Comparison of ENCODE assay signal across 24 cellular contexts in genomic region chr9:101409079-101409477, GRCh38. TPM values are rescaled to one million over a fixed set of nuclear protein-coding genes. Genes with fewer than 3 reads are reported as not detected.
DNase-seq lines count a peak whose midpoint lies in the region; ATAC-seq, FAIRE-seq and TF ChIP-seq lines count a peak whose summit lies in the region.
"Had no signal": no experiment of that assay in that cellular context is flagged by ENCODE, and none has a peak within 500 bp of the region (broad histone marks: within the 10 kb centered on the region; RNA-seq: fewer than 3 reads in every experiment).

No MANE protein-coding gene starts in this region.

- peaks cover 0 to 1% (median 0%) of the 10 kb centered on the region in 3 donors for H3K4me1 Mint-ChIP-seq in CD8-positive, alpha-beta memory T cell
- H3K4me1 Mint-ChIP-seq in naive thymus-derived CD4-positive, alpha-beta T cell = peaks cover 0 to 6% (median 0%) of the 10 kb centered on the region in 7 donors
- no peaks in the 10 kb centered on the region for H3K4me1 Mint-ChIP-seq in CD4-positive, alpha-beta T cell (ENCODE audit: low read depth)
- H3K4me1 Mint-ChIP-seq: H9 had no signal

- no TSS peak for BruUV-seq in K562 (replicated peaks; lab: Mats Ljungman, UMichigan)

- no peak overlapping the region for H4K8ac ChIP-seq in mesenchymal stem cell (ENCODE audit: low read length)

- H3K79me1 ChIP-seq in mesenchymal stem cell (replicated peaks; ENCODE audit: low read length, poor library complexity, severe bottlenecking) = peaks cover 1% of the 10 kb centered on the region

- H4K91ac ChIP-seq in mesenchymal stem cell (ENCODE audit: low read length) = no peak overlapping the region

- H3K9me3 Mint-ChIP-seq in CD8-positive, alpha-beta memory T cell = peaks cover 57 to 91% (median 83%) of the 10 kb centered on the region in 5 donors
- H3K9me3 Mint-ChIP-seq in naive thymus-derived CD4-positive, alpha-beta T cell = peaks cover 12 to 97% (median 67%) of the 10 kb centered on the region in 11 donors
- H3K9me3 Mint-ChIP-seq in CD4-positive, alpha-beta T cell = peaks cover 39% of the 10 kb centered on the region

- no peak for DNase-seq in CD8-positive, alpha-beta memory T cell
- peak; percentile 30 for DNase-seq in GM23248
- DNase-seq in K562 (ENCODE audit: extremely low read depth in 1 of 4, low spot score in 3 of 4) = no peak
- peak; percentile 4 for DNase-seq in mesenchymal stem cell
- no peak for DNase-seq in naive thymus-derived CD4-positive, alpha-beta T cell
- DNase-seq in hepatic stellate cell (ENCODE audit: low spot score) = no peak
- DNase-seq in CD4-positive, alpha-beta T cell = no peak
- DNase-seq: activated CD4-positive, alpha-beta T cell treated with anti-CD3 and anti-CD28 coated beads for 4 hours; adrenal gland; C1 segment of cervical spinal cord; effector CD4-positive, alpha-beta T cell; H9; heart right ventricle; mammary epithelial cell; NCI-H2081 treated with DMSO at 0.1 percent for 48 hours; NCI-H526 treated with DMSO at 0.1 percent for 48 hours; stimulated activated CD4-positive, alpha-beta T cell treated with anti-CD3 and anti-CD28 coated beads, Interleukin-4, amount 100 ng/mL, for 4 hours; substantia nigra had no signal

- H2BK15ac ChIP-seq in mesenchymal stem cell (ENCODE audit: low read depth, poor library complexity, severe bottlenecking) = no peak overlapping the region

- no peak overlapping the region for H2AK5ac ChIP-seq in mesenchymal stem cell (ENCODE audit: low read length, severe bottlenecking)

- H3K4me3 ChIP-seq in CD8-positive, alpha-beta memory T cell (ENCODE audit: low read length) = peak overlapping the region; percentile 9
- H3K4me3 ChIP-seq in GM23248 = no peak overlapping the region
- H3K4me3 ChIP-seq in K562 = no peak overlapping the region
- peak overlapping the region in 1 of 2 experiments; percentile 61 for H3K4me3 ChIP-seq in mesenchymal stem cell (ENCODE audit: insufficient read depth in 1 of 2, low read depth in 1 of 2, low read length in 2 of 2)
- no peak overlapping the region for H3K4me3 ChIP-seq in naive thymus-derived CD4-positive, alpha-beta T cell (ENCODE audit: low read length)
- H3K4me3 ChIP-seq: heart right ventricle, prostate gland, vagina had no signal

- no peak overlapping the region for H3K18ac ChIP-seq in mesenchymal stem cell (ENCODE audit: low read depth in 1 of 2, low read length in 2 of 2)

- no peak for FAIRE-seq in K562 (lab: Jason Lieb, UNC)
- FAIRE-seq: islet of Langerhans, RCC 7860 had no signal

- H3K79me2 ChIP-seq in GM23248 (ENCODE audit: insufficient read depth) (0 out of 2 replicates have a peak, but pooled peaks cover 13% of the 10 kb centered on the region), K562 (ENCODE audit: control insufficient read depth, insufficient read depth, low read length) (no peaks in the 10 kb centered on the region; the same call in 2 of the 3 replicates)

- no peaks in the 10 kb centered on the region for H3K9me2 ChIP-seq in GM23248 (ENCODE audit: insufficient read depth)

- in situ Hi-C loops in GM23248 (cut with MboI) (no loop called here), K562 (cut with MboI) (no loop called here)

- H3K9me1 ChIP-seq in K562 (ENCODE audit: control insufficient read depth, insufficient read depth, low read length) = no peaks in the 10 kb centered on the region

- no peak overlapping the region for H3K4ac ChIP-seq in mesenchymal stem cell (ENCODE audit: low read depth in 1 of 2, low read length in 2 of 2)

- no peak for TF ChIP-seq RAD21 in K562 (CRISPR knock-in tag; conservative IDR thresholded peaks at IDR 0.05 in 1 of 2, IDR thresholded peaks at IDR 0.05 in 1 of 2)

- no peak overlapping the region for H2BK12ac ChIP-seq in mesenchymal stem cell (ENCODE audit: low read length in 2 of 2)

- H2BK5ac ChIP-seq in mesenchymal stem cell (ENCODE audit: low read depth, low read length, poor library complexity, severe bottlenecking) = no peak overlapping the region

- H3K4me2 ChIP-seq in GM23248 (ENCODE audit: unreplicated experiment) (no peak overlapping the region), K562 (ENCODE audit: insufficient read depth, low read length) (no peak overlapping the region), mesenchymal stem cell (ENCODE audit: low read length, poor library complexity, severe bottlenecking) (no peak overlapping the region)
- H3K4me2 ChIP-seq: smooth muscle cell had no signal

- ATAC-seq in K562 = no peak
- ATAC-seq in naive thymus-derived CD4-positive, alpha-beta T cell = no peak
- no peak for ATAC-seq in CD4-positive, alpha-beta T cell (ENCODE audit: poor library complexity)

- H3K36me3 ChIP-seq in CD8-positive, alpha-beta memory T cell (ENCODE audit: insufficient read depth, low read length) = peaks cover 41% of the 10 kb centered on the region
- H3K36me3 ChIP-seq in GM23248 (ENCODE audit: low read depth) = peaks cover 65% of the 10 kb centered on the region
- peaks cover 49% of the 10 kb centered on the region for H3K36me3 ChIP-seq in K562 (ENCODE audit: control insufficient read depth, insufficient read depth, low read length)
- H3K36me3 ChIP-seq in mesenchymal stem cell (ENCODE audit: control insufficient read depth in 1 of 2, insufficient read depth in 2 of 2, low read depth in 1 of 2, low read length in 2 of 2) = peaks cover 19 to 61% of the 10 kb centered on the region in 2 experiments
- H3K36me3 ChIP-seq in naive thymus-derived CD4-positive, alpha-beta T cell (ENCODE audit: control insufficient read depth in 2 of 3, insufficient read depth in 3 of 3, low read length in 3 of 3) = peaks cover 20 to 49% (median 27%) of the 10 kb centered on the region in 3 experiments

- no peak overlapping the region for H3K4me3 Mint-ChIP-seq in CD8-positive, alpha-beta memory T cell
- no peak overlapping the region for H3K4me3 Mint-ChIP-seq in naive thymus-derived CD4-positive, alpha-beta T cell
- no peak overlapping the region for H3K4me3 Mint-ChIP-seq in CD4-positive, alpha-beta T cell
- H3K4me3 Mint-ChIP-seq: H9 had no signal

- H3K27ac Mint-ChIP-seq in CD8-positive, alpha-beta memory T cell = no peak overlapping the region
- H3K27ac Mint-ChIP-seq in naive thymus-derived CD4-positive, alpha-beta T cell = no peak overlapping the region
- no peak overlapping the region for H3K27ac Mint-ChIP-seq in CD4-positive, alpha-beta T cell
- H3K27ac Mint-ChIP-seq: H9 had no signal

- CTCF ChIA-PET in CD8-positive, alpha-beta memory T cell (lab: Charles Lee) = interaction anchor here (1.0 kb wide), 1 partner anchor 11 kb away, joined by 3 read pairs; the partner anchor contains the start of genes MRPL50 and ZNF189
- CTCF ChIA-PET in K562 (lab: Yijun Ruan, JAX; ENCODE audit: low intra/inter-chr PET ratio) = no interaction called here
- CTCF ChIA-PET in naive thymus-derived CD4-positive, alpha-beta T cell (lab: Charles Lee) = no interaction called here
- CTCF ChIA-PET in CD4-positive, alpha-beta T cell (lab: Charles Lee) = no interaction called here

- intact Hi-C loops in K562 (cut with micrococcal nuclease) = no loop called here
- intact Hi-C loops in naive thymus-derived CD4-positive, alpha-beta T cell (cut with micrococcal nuclease) = no loop called here
- intact Hi-C loops in CD4-positive, alpha-beta T cell (cut with DNase I, micrococcal nuclease) = loop anchor here in 1 of 2 experiments (10.0 kb wide), 2 partner anchors 814 to 1584 kb away; partner anchors contain the start of gene NR4A3

- no peak for TF ChIP-seq EP300 in K562 (IDR thresholded peaks at IDR 0.05; ENCODE audit: low read length)

- H3K36me3 Mint-ChIP-seq in CD8-positive, alpha-beta memory T cell = peaks cover 50 to 84% (median 73%) of the 10 kb centered on the region in 3 donors
- peaks cover 56 to 80% (median 74%) of the 10 kb centered on the region in 5 donors for H3K36me3 Mint-ChIP-seq in naive thymus-derived CD4-positive, alpha-beta T cell
- peaks cover 96% of the 10 kb centered on the region for H3K36me3 Mint-ChIP-seq in CD4-positive, alpha-beta T cell (ENCODE audit: low read depth)

- TF ChIP-seq CTCF in K562 (IDR thresholded peaks at IDR 0.05 in 2 of 3, conservative IDR thresholded peaks at IDR 0.05 in 1 of 3; ENCODE audit: insufficient read depth in 2 of 3, low read depth in 1 of 3, low read length in 3 of 3) = no peak
- TF ChIP-seq CTCF in CD4-positive, alpha-beta T cell (IDR thresholded peaks at IDR 0.05) = no peak

- H3K4me1 ChIP-seq in CD8-positive, alpha-beta memory T cell (ENCODE audit: insufficient read depth, low read length) = no peaks in the 10 kb centered on the region
- no peaks in the 10 kb centered on the region for H3K4me1 ChIP-seq in GM23248 (ENCODE audit: insufficient read depth)
- no peaks in the 10 kb centered on the region for H3K4me1 ChIP-seq in K562 (replicated peaks in 1 of 2; ENCODE audit: control insufficient read depth in 2 of 2, insufficient read depth in 2 of 2, low read length in 2 of 2)
- H3K4me1 ChIP-seq in mesenchymal stem cell (ENCODE audit: control insufficient read depth, insufficient read depth, low read depth, low read length) = no peaks in the 10 kb centered on the region
- no peaks in the 10 kb centered on the region for H3K4me1 ChIP-seq in naive thymus-derived CD4-positive, alpha-beta T cell (ENCODE audit: control insufficient read depth in 2 of 2, insufficient read depth in 2 of 2, low read length in 2 of 2)
- H3K4me1 ChIP-seq: adrenal gland, heart right ventricle, prostate gland, vagina had no signal

- no peaks in the 10 kb centered on the region for H3K27me3 Mint-ChIP-seq in CD8-positive, alpha-beta memory T cell
- H3K27me3 Mint-ChIP-seq in naive thymus-derived CD4-positive, alpha-beta T cell = no peaks in the 10 kb centered on the region
- no peaks in the 10 kb centered on the region for H3K27me3 Mint-ChIP-seq in CD4-positive, alpha-beta T cell

- peaks cover 55% of the 10 kb centered on the region for H3K9me3 ChIP-seq in CD8-positive, alpha-beta memory T cell (ENCODE audit: low read length)
- H3K9me3 ChIP-seq in GM23248 (ENCODE audit: low read depth) (peaks cover 20% of the 10 kb centered on the region), K562 (replicated peaks; ENCODE audit: control insufficient read depth, insufficient read depth, low read depth, low read length) (peaks cover 47% of the 10 kb centered on the region), mesenchymal stem cell (ENCODE audit: control insufficient read depth, low read length) (peaks cover 95% of the 10 kb centered on the region)
- H3K9me3 ChIP-seq in naive thymus-derived CD4-positive, alpha-beta T cell (ENCODE audit: control insufficient read depth in 2 of 3, low read length in 3 of 3) = peaks cover 28 to 70% (median 34%) of the 10 kb centered on the region in 3 experiments
- peaks cover 80% of the 10 kb centered on the region for H3K9me3 ChIP-seq in CD4-positive, alpha-beta T cell (ENCODE audit: control insufficient read depth, low read length)
- H3K9me3 ChIP-seq: prostate gland had no signal

- H3K23ac ChIP-seq in mesenchymal stem cell (ENCODE audit: low read length in 2 of 2) = no peak overlapping the region

- no peak overlapping the region for H2BK120ac ChIP-seq in mesenchymal stem cell (ENCODE audit: low read depth, low read length)

- POLR2A ChIA-PET in CD8-positive, alpha-beta memory T cell (lab: Charles Lee) = no interaction called here
- POLR2A ChIA-PET in K562 (lab: Yijun Ruan, JAX) = interaction anchor here (0.6 to 1.3 kb wide), 3 partner anchors 10 to 29 kb away, joined by 3 to 5 read pairs (median 3); partner anchors contain the start of genes MRPL50 and ZNF189
- POLR2A ChIA-PET in naive thymus-derived CD4-positive, alpha-beta T cell (lab: Charles Lee) = no interaction called here
- POLR2A ChIA-PET in CD4-positive, alpha-beta T cell (lab: Charles Lee) = no interaction called here

- H4K20me1 ChIP-seq in GM23248 (ENCODE audit: insufficient read depth) (no peaks in the 10 kb centered on the region), K562 (replicated peaks; ENCODE audit: control insufficient read depth, insufficient read depth, low read length) (no peaks in the 10 kb centered on the region)

- no peak for TF ChIP-seq POLR2A in K562 (conservative IDR thresholded peaks at IDR 0.05)

- 98% methylated on average over 4 of the region's 4 CpGs for WGBS in GM23248 (ENCODE audit: low coverage in 1 of 2, low lambda C conversion rate in 2 of 2, missing lambda C conversion rate in 2 of 2), 2 experiments
- WGBS in K562 (ENCODE audit: insufficient coverage, low coverage, missing lambda C conversion rate) = 93% methylated on average over 4 of the region's 4 CpGs
- WGBS in mesenchymal stem cell = 96% methylated on average over 4 of the region's 4 CpGs

- no peak overlapping the region for H3K14ac ChIP-seq in mesenchymal stem cell (ENCODE audit: low read length in 2 of 2)

- H3K27ac ChIP-seq in CD8-positive, alpha-beta memory T cell (ENCODE audit: low read depth, low read length) = no peak overlapping the region
- H3K27ac ChIP-seq in GM23248 = no peak overlapping the region
- no peak overlapping the region for H3K27ac ChIP-seq in K562 (ENCODE audit: extremely low read depth, low read depth, low read length)
- H3K27ac ChIP-seq in mesenchymal stem cell (ENCODE audit: low read length, poor library complexity, severe bottlenecking) = no peak overlapping the region
- H3K27ac ChIP-seq in naive thymus-derived CD4-positive, alpha-beta T cell (ENCODE audit: low read depth, low read length) = no peak overlapping the region
- no peak overlapping the region for H3K27ac ChIP-seq in CD4-positive, alpha-beta T cell (ENCODE audit: low read depth, low read length)
- H3K27ac ChIP-seq: adrenal gland, heart right ventricle, prostate gland, vagina had no signal

- no peak overlapping the region for H2AFZ ChIP-seq in GM23248
- H2AFZ ChIP-seq in K562 (ENCODE audit: low read depth, low read length) = no peak overlapping the region
- H2AFZ ChIP-seq in mesenchymal stem cell (ENCODE audit: low read depth, low read length) = no peak overlapping the region

- H3K9ac ChIP-seq in GM23248 (no peak overlapping the region), K562 (ENCODE audit: insufficient read depth in 1 of 2, low read depth in 2 of 2, low read length in 2 of 2) (no peak overlapping the region), mesenchymal stem cell (ENCODE audit: low read length) (no peak overlapping the region)

- no peaks in the 10 kb centered on the region for H3K27me3 ChIP-seq in CD8-positive, alpha-beta memory T cell (ENCODE audit: insufficient read depth, low read length, poor library complexity, severe bottlenecking)
- H3K27me3 ChIP-seq in GM23248 (replicated peaks; ENCODE audit: insufficient read depth) = no peaks in the 10 kb centered on the region
- H3K27me3 ChIP-seq in K562 (ENCODE audit: control insufficient read depth in 2 of 2, insufficient read depth in 2 of 2, low read length in 2 of 2) = no peaks in the 10 kb centered on the region
- no peaks in the 10 kb centered on the region for H3K27me3 ChIP-seq in mesenchymal stem cell (ENCODE audit: control insufficient read depth in 1 of 2, insufficient read depth in 1 of 2, low read length in 2 of 2)
- H3K27me3 ChIP-seq in naive thymus-derived CD4-positive, alpha-beta T cell (ENCODE audit: control insufficient read depth in 2 of 2, insufficient read depth in 2 of 2, low read length in 2 of 2) = no peaks in the 10 kb centered on the region
- H3K27me3 ChIP-seq in CD4-positive, alpha-beta T cell (ENCODE audit: control insufficient read depth, insufficient read depth, low read length) = no peaks in the 10 kb centered on the region
- H3K27me3 ChIP-seq: adrenal gland, heart right ventricle, vagina had no signal

- no peaks in the 10 kb centered on the region; the same call in 1 of the 2 replicates for H3F3A ChIP-seq in GM23248 (ENCODE audit: insufficient read depth)

RNA-seq across cellular contexts. Expression of gene ZNF189, which starts 10.4 kb away (rescaled TPM):
- total RNA-seq in CD8-positive, alpha-beta memory T cell = 1 to 10 TPM; 9.7 to 9.9 TPM
- 2.9 TPM for polyA plus RNA-seq in CD8-positive, alpha-beta memory T cell
- total RNA-seq in GM23248 (2014; rRNA removed; shearing (Covaris generic)) = 10.2 and 16.6 TPM in 2 replicates
- 7.0 and 7.1 TPM in 2 replicates for polyA plus RNA-seq in GM23248 (2016; fragmentation: Nextera tagmentation; extraction: Ambion mirVana)
- 6.8 and 22.2 TPM in 2 replicates for total RNA-seq in K562 (2011; cell fraction: chromatin; rRNA removed; ENCODE audit: low replicate concordance)
- 4.7 and 6.1 TPM in 2 replicates for total RNA-seq in K562 (2011; cell fraction: nucleolus; rRNA removed)
- 7.3 and 9.5 TPM in 2 replicates for total RNA-seq in K562 (2011; cell fraction: nucleoplasm; rRNA removed)
- total RNA-seq in K562 (2014; rRNA removed) = 6.1 and 6.3 TPM in 2 replicates
- 12.8 and 13.7 TPM in 2 replicates for total RNA-seq in K562 (2014; rRNA removed; fragmentation: Illumina TruSeq; extraction: Trizol)
- 15.3 and 15.6 TPM in 2 replicates for total RNA-seq in K562 (2015; rRNA removed; fragmentation: Illumina TruSeq; extraction: Trizol)
- 7.4 and 8.5 TPM in 2 replicates for total RNA-seq in K562 (2021)
- 4.7 and 6.0 TPM in 2 replicates for polyA plus RNA-seq in K562 (2011; rRNA removed)
- 0.76 and 2.4 TPM in 2 replicates for polyA plus RNA-seq in K562 (2011; cell fraction: cytosol; rRNA removed)
- 5.0 and 5.7 TPM in 2 replicates for polyA plus RNA-seq in K562 (2011; cell fraction: nucleus; rRNA removed)
- 5.9 and 7.2 TPM in 2 replicates for polyA plus RNA-seq in K562 (2012)
- 9.0 and 10.7 TPM in 2 replicates for polyA plus RNA-seq in K562 (2014; fragmentation: Illumina TruSeq; extraction: Trizol)
- polyA plus RNA-seq in K562 (2014; fragmentation: Nextera tagmentation; extraction: Ambion mirVana) = 1 to 10 TPM; 2.4 to 3.5 TPM
- polyA plus RNA-seq in K562 (2014; rRNA removed) = 6.4 TPM in 2 replicates
- polyA minus RNA-seq in K562 (2011; rRNA and poly(A)+ RNA removed) = 10.9 and 16.2 TPM in 2 replicates
- polyA minus RNA-seq in K562 (2011; cell fraction: cytosol; rRNA and poly(A)+ RNA removed) = 2.3 and 3.6 TPM in 2 replicates
- polyA minus RNA-seq in K562 (2011; cell fraction: nucleus; rRNA and poly(A)+ RNA removed) = 9.2 and 19.4 TPM in 2 replicates
- polyA plus RNA-seq in mesenchymal stem cell (2013, experiment 1 of 2) = 5.5 TPM
- polyA plus RNA-seq in mesenchymal stem cell (2013, experiment 2 of 2) = 5.8 TPM
- total RNA-seq in naive thymus-derived CD4-positive, alpha-beta T cell = 10 to 100 TPM in 3 of 5 experiments, 1 to 10 TPM in 2; 8.5 to 25.0 (median 14.5) TPM
- 1 to 10 TPM; 3.1 to 3.5 TPM for polyA plus RNA-seq in naive thymus-derived CD4-positive, alpha-beta T cell
- 1 to 10 TPM; 5.0 to 5.3 TPM for total RNA-seq in CD4-positive, alpha-beta T cell

RNA-seq across cellular contexts. Expression of gene MRPL50, which starts 10.7 kb away (rescaled TPM):
- total RNA-seq in CD8-positive, alpha-beta memory T cell = 10 to 100 TPM; 16.2 to 16.4 TPM
- polyA plus RNA-seq in CD8-positive, alpha-beta memory T cell = 13.0 TPM
- 5.8 and 11.5 TPM in 2 replicates for total RNA-seq in GM23248 (2014; rRNA removed; shearing (Covaris generic))
- polyA plus RNA-seq in GM23248 (2016; fragmentation: Nextera tagmentation; extraction: Ambion mirVana) (18.0 and 19.3 TPM in 2 replicates), K562 (2011; rRNA removed) (34.4 and 46.7 TPM in 2 replicates), K562 (2014; fragmentation: Illumina TruSeq; extraction: Trizol) (31.9 and 36.9 TPM in 2 replicates), K562 (2014; fragmentation: Nextera tagmentation; extraction: Ambion mirVana) (100 to 1,000 TPM in 1 of 2 experiments, 10 to 100 TPM in 1; 80.1 to 107 TPM), K562 (2014; rRNA removed) (20.4 and 26.8 TPM in 2 replicates)
- total RNA-seq in K562 (2011; cell fraction: chromatin; rRNA removed; ENCODE audit: low replicate concordance) = 5.5 and 17.9 TPM in 2 replicates
- total RNA-seq in K562 (2011; cell fraction: nucleolus; rRNA removed) = 3.6 and 3.8 TPM in 2 replicates
- total RNA-seq in K562 (2011; cell fraction: nucleoplasm; rRNA removed) = 13.2 and 25.3 TPM in 2 replicates
- total RNA-seq in K562 (2014; rRNA removed) (17.5 and 21.8 TPM in 2 replicates), K562 (2014; rRNA removed; fragmentation: Illumina TruSeq; extraction: Trizol) (37.5 and 42.5 TPM in 2 replicates), K562 (2015; rRNA removed; fragmentation: Illumina TruSeq; extraction: Trizol) (34.0 and 37.4 TPM in 2 replicates), K562 (2021) (19.7 and 21.9 TPM in 2 replicates)
- polyA plus RNA-seq in K562 (2011; cell fraction: cytosol; rRNA removed) = 7.0 and 16.5 TPM in 2 replicates
- 13.0 and 22.6 TPM in 2 replicates for polyA plus RNA-seq in K562 (2011; cell fraction: nucleus; rRNA removed)
- 10.1 and 18.7 TPM in 2 replicates for polyA plus RNA-seq in K562 (2012)
- polyA minus RNA-seq in K562 (2011; rRNA and poly(A)+ RNA removed) = 11.0 and 14.4 TPM in 2 replicates
- polyA minus RNA-seq in K562 (2011; cell fraction: cytosol; rRNA and poly(A)+ RNA removed) = 3.0 and 3.5 TPM in 2 replicates
- 9.3 and 20.3 TPM in 2 replicates for polyA minus RNA-seq in K562 (2011; cell fraction: nucleus; rRNA and poly(A)+ RNA removed)
- polyA plus RNA-seq in mesenchymal stem cell (2013, experiment 1 of 2) = 10.3 TPM
- 10.9 TPM for polyA plus RNA-seq in mesenchymal stem cell (2013, experiment 2 of 2)
- total RNA-seq in naive thymus-derived CD4-positive, alpha-beta T cell = 10 to 100 TPM in 3 of 5 experiments, 1 to 10 TPM in 2; 6.5 to 23.8 (median 11.5) TPM
- polyA plus RNA-seq in naive thymus-derived CD4-positive, alpha-beta T cell = 10 to 100 TPM; 14.9 to 20.3 TPM
- 1 to 10 TPM; 5.9 to 6.1 TPM for total RNA-seq in CD4-positive, alpha-beta T cell

RNA-seq across cellular contexts. Expression of gene BAAT, which starts 24.3 kb away (rescaled TPM):
- not detected for total RNA-seq in CD8-positive, alpha-beta memory T cell
- polyA plus RNA-seq in CD8-positive, alpha-beta memory T cell = 0.12 TPM
- total RNA-seq in GM23248 (2014; rRNA removed; shearing (Covaris generic)) = not detected in 2 replicates
- polyA plus RNA-seq in GM23248 (2016; fragmentation: Nextera tagmentation; extraction: Ambion mirVana) = 0.19 TPM in 1 of 2 replicates, not detected in the other
- total RNA-seq in K562 (2011; cell fraction: chromatin; rRNA removed; ENCODE audit: low replicate concordance) = 0.32 and 0.49 TPM in 2 replicates
- 0.17 and 0.39 TPM in 2 replicates for total RNA-seq in K562 (2011; cell fraction: nucleolus; rRNA removed)
- 0.22 and 0.46 TPM in 2 replicates for total RNA-seq in K562 (2011; cell fraction: nucleoplasm; rRNA removed)
- total RNA-seq in K562 (2014; rRNA removed) = 0.24 and 0.32 TPM in 2 replicates
- total RNA-seq in K562 (2014; rRNA removed; fragmentation: Illumina TruSeq; extraction: Trizol) = 0.26 and 0.40 TPM in 2 replicates
- 0.25 and 0.26 TPM in 2 replicates for total RNA-seq in K562 (2015; rRNA removed; fragmentation: Illumina TruSeq; extraction: Trizol)
- total RNA-seq in K562 (2021) = 0.27 and 0.36 TPM in 2 replicates
- polyA plus RNA-seq in K562 (2011; rRNA removed) = 0.17 and 0.23 TPM in 2 replicates
- 0.04 and 0.22 TPM in 2 replicates for polyA plus RNA-seq in K562 (2011; cell fraction: cytosol; rRNA removed)
- 0.28 and 0.67 TPM in 2 replicates for polyA plus RNA-seq in K562 (2011; cell fraction: nucleus; rRNA removed)
- polyA plus RNA-seq in K562 (2012) = 0.15 and 0.16 TPM in 2 replicates
- polyA plus RNA-seq in K562 (2014; fragmentation: Illumina TruSeq; extraction: Trizol) = 0.25 and 0.33 TPM in 2 replicates
- polyA plus RNA-seq in K562 (2014; fragmentation: Nextera tagmentation; extraction: Ambion mirVana) = under 1 TPM; 0.53 to 0.76 TPM
- polyA plus RNA-seq in K562 (2014; rRNA removed) = 0.28 and 0.88 TPM in 2 replicates
- polyA minus RNA-seq in K562 (2011; rRNA and poly(A)+ RNA removed) = 0.14 and 0.15 TPM in 2 replicates
- polyA minus RNA-seq in K562 (2011; cell fraction: cytosol; rRNA and poly(A)+ RNA removed) = not detected in 2 replicates
- polyA minus RNA-seq in K562 (2011; cell fraction: nucleus; rRNA and poly(A)+ RNA removed) = 0.13 and 0.22 TPM in 2 replicates
- polyA plus RNA-seq in mesenchymal stem cell (2013, experiment 1 of 2) = 0.03 TPM
- 0.01 TPM for polyA plus RNA-seq in mesenchymal stem cell (2013, experiment 2 of 2)
- under 1 TPM in 1 of 5 experiments, not detected in 4; 0.07 TPM for total RNA-seq in naive thymus-derived CD4-positive, alpha-beta T cell
- not detected for polyA plus RNA-seq in naive thymus-derived CD4-positive, alpha-beta T cell
- total RNA-seq in CD4-positive, alpha-beta T cell = not detected
- total RNA-seq: prostate gland, smooth muscle cell, vagina had no signal
- polyA plus RNA-seq: smooth muscle cell had no signal

RNA-seq across cellular contexts. Expression of gene ALDOB, which starts 26.5 kb away (rescaled TPM):
- total RNA-seq in CD8-positive, alpha-beta memory T cell = not detected
- polyA plus RNA-seq in CD8-positive, alpha-beta memory T cell = not detected
- total RNA-seq in GM23248 (2014; rRNA removed; shearing (Covaris generic)) = not detected in 2 replicates
- polyA plus RNA-seq in GM23248 (2016; fragmentation: Nextera tagmentation; extraction: Ambion mirVana) (0.08 TPM in 1 of 2 replicates, not detected in the other), K562 (2011; rRNA removed) (not detected in 2 replicates), K562 (2014; fragmentation: Illumina TruSeq; extraction: Trizol) (not detected in 2 replicates), K562 (2014; fragmentation: Nextera tagmentation; extraction: Ambion mirVana) (not detected), K562 (2014; rRNA removed) (not detected in 2 replicates)
- not detected in 2 replicates for total RNA-seq in K562 (2011; cell fraction: chromatin; rRNA removed; ENCODE audit: low replicate concordance)
- total RNA-seq in K562 (2011; cell fraction: nucleolus; rRNA removed) = not detected in 2 replicates
- total RNA-seq in K562 (2011; cell fraction: nucleoplasm; rRNA removed) = not detected in 2 replicates
- total RNA-seq in K562 (2014; rRNA removed) (not detected in 2 replicates), K562 (2014; rRNA removed; fragmentation: Illumina TruSeq; extraction: Trizol) (not detected in 2 replicates), K562 (2015; rRNA removed; fragmentation: Illumina TruSeq; extraction: Trizol) (not detected in 2 replicates), K562 (2021) (0.78 and 0.80 TPM in 2 replicates)
- polyA plus RNA-seq in K562 (2011; cell fraction: cytosol; rRNA removed) = not detected in 2 replicates
- polyA plus RNA-seq in K562 (2011; cell fraction: nucleus; rRNA removed) = 0.10 TPM in 1 of 2 replicates, not detected in the other
- 0.06 TPM in 1 of 2 replicates, not detected in the other for polyA plus RNA-seq in K562 (2012)
- not detected in 2 replicates for polyA minus RNA-seq in K562 (2011; rRNA and poly(A)+ RNA removed)
- polyA minus RNA-seq in K562 (2011; cell fraction: cytosol; rRNA and poly(A)+ RNA removed) = not detected in 2 replicates
- polyA minus RNA-seq in K562 (2011; cell fraction: nucleus; rRNA and poly(A)+ RNA removed) = not detected in 2 replicates
- not detected for polyA plus RNA-seq in mesenchymal stem cell (2013, experiment 1 of 2)
- 0.03 TPM for polyA plus RNA-seq in mesenchymal stem cell (2013, experiment 2 of 2)
- total RNA-seq in naive thymus-derived CD4-positive, alpha-beta T cell = not detected
- not detected for polyA plus RNA-seq in naive thymus-derived CD4-positive, alpha-beta T cell
- not detected for total RNA-seq in CD4-positive, alpha-beta T cell
- total RNA-seq: H9, mammary epithelial cell, prostate gland, smooth muscle cell, vagina had no signal
- polyA plus RNA-seq: mammary epithelial cell, neural cell, smooth muscle cell had no signal

Comparison
In these comparisons a context has a peak if more than half of its experiments do, and no peak if none do; other contexts are left out.
1. DNase-seq: peak in GM23248 (single experiment) and mesenchymal stem cell (single experiment); none in CD8-positive, alpha-beta memory T cell (0 of 5), K562 (0 of 4), naive thymus-derived CD4-positive, alpha-beta T cell (0 of 9), hepatic stellate cell (single experiment) and CD4-positive, alpha-beta T cell (0 of 10).